ENCODE assay signal across 23 cellular contexts in the genomic region with DNA sequence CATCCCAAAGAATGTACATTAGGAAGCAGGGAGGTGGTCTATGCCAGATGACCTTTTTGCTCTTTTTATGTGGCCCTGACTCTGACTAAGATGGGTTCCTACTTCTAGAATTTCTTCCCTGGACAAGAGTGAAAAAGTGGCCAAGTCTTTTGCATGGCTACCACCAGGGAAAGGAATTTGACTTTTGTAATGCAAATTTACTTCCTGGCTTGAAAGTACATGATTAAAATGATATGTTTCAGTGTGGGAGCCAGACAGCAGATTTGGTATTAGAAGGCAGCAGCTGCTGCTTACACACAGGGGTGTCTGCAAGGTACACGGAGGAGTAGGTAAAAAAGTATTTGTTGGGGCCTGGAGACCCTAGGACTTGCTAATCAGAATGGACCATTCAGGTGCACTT.
"Had no signal": no experiment of that assay in that cellular context is flagged by ENCODE, and none has a peak within 500 bp of the region (broad histone marks: within the 10 kb centered on the region; RNA-seq: fewer than 3 reads in every experiment).

No MANE protein-coding gene starts in this region.

- ATAC-seq: K562, Panc1, PC-3, T-cell had no signal

- H3K4me3 Mint-ChIP-seq: T-cell; T-helper 1 cell treated with Interleukin-12 subunit alpha and Interleukin-12 subunit beta and Interleukin-4 antibody, amounts not matched to agents 30 μg/mL and 1 μg/mL, for 36 hours had no signal

- H3K9me3 Mint-ChIP-seq: T-helper 1 cell treated with Interleukin-12 subunit alpha and Interleukin-12 subunit beta and Interleukin-4 antibody, amounts not matched to agents 30 μg/mL and 1 μg/mL, for 36 hours had no signal

- H3K27ac Mint-ChIP-seq: IgD-negative memory B cell; T-cell; T-helper 1 cell treated with Interleukin-12 subunit alpha and Interleukin-12 subunit beta and Interleukin-4 antibody, amounts not matched to agents 30 μg/mL and 1 μg/mL, for 36 hours had no signal

- H3K4me3 ChIP-seq: K562 had no signal

- H3K9ac ChIP-seq: KMS-11, SK-N-SH had no signal

- DNase-seq: Kasumi-1; MM.1S; NCI-H1092 treated with DMSO at 0.1 percent for 48 hours; NCI-H1436; NCI-H187; NCI-H2029; NCI-H2081 treated with DMSO at 0.1 percent for 48 hours; NCI-H2227 treated with DMSO at 0.1 percent for 48 hours; NCI-H524 treated with DMSO at 0.1 percent for 48 hours; NCI-H748 treated with DMSO at 0.1 percent for 48 hours; NK-92 treated with Interleukin-12 subunit alpha and Interleukin-12 subunit beta, amount 100 ng/mL, for 24 hours; PC-3; SHP77; SK-N-SH; SW 1271; T-cell had no signal

- H3K4me1 Mint-ChIP-seq: IgD-negative memory B cell, T-cell had no signal

- H3K36me3 Mint-ChIP-seq: T-cell had no signal

- H3K9me3 ChIP-seq: SK-N-SH had no signal

- H3K27ac ChIP-seq: HL-60, KMS-11, RWPE1 had no signal
